2 cellular contexts compared by ENCODE assay signal in the genomic region with DNA sequence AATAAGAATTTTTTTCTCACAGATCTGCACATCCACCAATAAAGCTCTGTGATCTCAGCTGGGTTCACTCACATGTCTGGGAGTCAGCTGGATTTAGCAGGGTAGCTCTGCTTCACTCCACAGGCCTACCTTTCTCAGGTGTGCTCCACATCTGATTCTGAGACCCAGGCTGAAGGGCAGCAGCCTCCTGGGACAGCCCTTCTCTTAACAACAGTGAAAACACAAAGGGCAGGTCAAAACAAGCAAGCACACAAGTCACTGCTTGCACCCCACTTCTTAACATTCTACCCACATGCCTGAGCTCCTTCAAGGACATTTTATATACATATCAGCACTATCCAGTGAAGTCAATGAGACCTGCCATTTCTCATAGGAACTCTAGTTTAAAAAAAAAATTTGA.
TF ChIP-seq lines count a peak whose summit lies in the region.

No MANE protein-coding gene starts in this region.

TF ChIP-seq in K562, 482 proteins besides CTCF, POLR2A, EP300 and RAD21 (continued from another document):
- TF ChIP-seq, protein P1, sequence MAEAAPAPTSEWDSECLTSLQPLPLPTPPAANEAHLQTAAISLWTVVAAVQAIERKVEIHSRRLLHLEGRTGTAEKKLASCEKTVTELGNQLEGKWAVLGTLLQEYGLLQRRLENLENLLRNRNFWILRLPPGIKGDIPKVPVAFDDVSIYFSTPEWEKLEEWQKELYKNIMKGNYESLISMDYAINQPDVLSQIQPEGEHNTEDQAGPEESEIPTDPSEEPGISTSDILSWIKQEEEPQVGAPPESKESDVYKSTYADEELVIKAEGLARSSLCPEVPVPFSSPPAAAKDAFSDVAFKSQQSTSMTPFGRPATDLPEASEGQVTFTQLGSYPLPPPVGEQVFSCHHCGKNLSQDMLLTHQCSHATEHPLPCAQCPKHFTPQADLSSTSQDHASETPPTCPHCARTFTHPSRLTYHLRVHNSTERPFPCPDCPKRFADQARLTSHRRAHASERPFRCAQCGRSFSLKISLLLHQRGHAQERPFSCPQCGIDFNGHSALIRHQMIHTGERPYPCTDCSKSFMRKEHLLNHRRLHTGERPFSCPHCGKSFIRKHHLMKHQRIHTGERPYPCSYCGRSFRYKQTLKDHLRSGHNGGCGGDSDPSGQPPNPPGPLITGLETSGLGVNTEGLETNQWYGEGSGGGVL (CRISPR knock-in tag; IDR thresholded peaks at IDR 0.05), result no peak
- TF ChIP-seq, protein P2, sequence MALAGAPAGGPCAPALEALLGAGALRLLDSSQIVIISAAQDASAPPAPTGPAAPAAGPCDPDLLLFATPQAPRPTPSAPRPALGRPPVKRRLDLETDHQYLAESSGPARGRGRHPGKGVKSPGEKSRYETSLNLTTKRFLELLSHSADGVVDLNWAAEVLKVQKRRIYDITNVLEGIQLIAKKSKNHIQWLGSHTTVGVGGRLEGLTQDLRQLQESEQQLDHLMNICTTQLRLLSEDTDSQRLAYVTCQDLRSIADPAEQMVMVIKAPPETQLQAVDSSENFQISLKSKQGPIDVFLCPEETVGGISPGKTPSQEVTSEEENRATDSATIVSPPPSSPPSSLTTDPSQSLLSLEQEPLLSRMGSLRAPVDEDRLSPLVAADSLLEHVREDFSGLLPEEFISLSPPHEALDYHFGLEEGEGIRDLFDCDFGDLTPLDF (CRISPR knock-in tag; IDR thresholded peaks at IDR 0.05), result no peak
- TF ChIP-seq ZBTB1 (CRISPR knock-in tag; IDR thresholded peaks at IDR 0.05; ENCODE audit: borderline replicate concordance, low read depth) (no peak), TEAD1 (CRISPR knock-in tag; IDR thresholded peaks at IDR 0.05) (no peak)

TF ChIP-seq in HepG2, 621 proteins besides CTCF, POLR2A, EP300 and RAD21 (continued from another document):
- TF ChIP-seq, protein P3, sequence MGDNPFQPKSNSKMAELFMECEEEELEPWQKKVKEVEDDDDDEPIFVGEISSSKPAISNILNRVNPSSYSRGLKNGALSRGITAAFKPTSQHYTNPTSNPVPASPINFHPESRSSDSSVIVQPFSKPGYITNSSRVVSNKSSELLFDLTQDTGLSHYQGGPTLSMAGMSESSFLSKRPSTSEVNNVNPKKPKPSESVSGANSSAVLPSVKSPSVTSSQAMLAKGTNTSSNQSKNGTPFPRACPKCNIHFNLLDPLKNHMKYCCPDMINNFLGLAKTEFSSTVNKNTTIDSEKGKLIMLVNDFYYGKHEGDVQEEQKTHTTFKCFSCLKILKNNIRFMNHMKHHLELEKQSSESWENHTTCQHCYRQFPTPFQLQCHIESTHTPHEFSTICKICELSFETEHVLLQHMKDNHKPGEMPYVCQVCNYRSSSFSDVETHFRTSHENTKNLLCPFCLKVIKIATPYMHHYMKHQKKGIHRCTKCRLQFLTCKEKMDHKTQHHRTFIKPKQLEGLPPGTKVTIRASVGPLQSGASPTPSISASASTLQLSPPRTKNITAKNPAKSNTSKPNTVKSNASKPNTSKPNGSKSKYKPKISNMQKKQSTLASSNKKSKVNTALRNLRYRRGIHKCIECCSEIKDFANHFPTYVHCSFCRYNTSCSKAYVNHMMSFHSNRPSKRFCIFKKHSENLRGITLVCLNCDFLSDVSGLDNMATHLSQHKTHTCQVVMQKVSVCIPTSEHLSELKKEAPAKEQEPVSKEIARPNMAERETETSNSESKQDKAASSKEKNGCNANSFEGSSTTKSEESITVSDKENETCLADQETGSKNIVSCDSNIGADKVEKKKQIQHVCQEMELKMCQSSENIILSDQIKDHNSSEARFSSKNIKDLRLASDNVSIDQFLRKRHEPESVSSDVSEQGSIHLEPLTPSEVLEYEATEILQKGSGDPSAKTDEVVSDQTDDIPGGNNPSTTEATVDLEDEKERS (CRISPR knock-in tag; IDR thresholded peaks at IDR 0.05), result no peak
- TF ChIP-seq THAP11 (CRISPR knock-in tag; IDR thresholded peaks at IDR 0.05) (no peak), ETV5 (CRISPR knock-in tag; IDR thresholded peaks at IDR 0.05; ENCODE audit: borderline replicate concordance) (no peak)
- TF ChIP-seq, protein P4, sequence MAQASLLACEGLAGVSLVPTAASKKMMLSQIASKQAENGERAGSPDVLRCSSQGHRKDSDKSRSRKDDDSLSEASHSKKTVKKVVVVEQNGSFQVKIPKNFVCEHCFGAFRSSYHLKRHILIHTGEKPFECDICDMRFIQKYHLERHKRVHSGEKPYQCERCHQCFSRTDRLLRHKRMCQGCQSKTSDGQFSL (CRISPR knock-in tag; IDR thresholded peaks at IDR 0.05), result no peak
- TF ChIP-seq, protein P5, sequence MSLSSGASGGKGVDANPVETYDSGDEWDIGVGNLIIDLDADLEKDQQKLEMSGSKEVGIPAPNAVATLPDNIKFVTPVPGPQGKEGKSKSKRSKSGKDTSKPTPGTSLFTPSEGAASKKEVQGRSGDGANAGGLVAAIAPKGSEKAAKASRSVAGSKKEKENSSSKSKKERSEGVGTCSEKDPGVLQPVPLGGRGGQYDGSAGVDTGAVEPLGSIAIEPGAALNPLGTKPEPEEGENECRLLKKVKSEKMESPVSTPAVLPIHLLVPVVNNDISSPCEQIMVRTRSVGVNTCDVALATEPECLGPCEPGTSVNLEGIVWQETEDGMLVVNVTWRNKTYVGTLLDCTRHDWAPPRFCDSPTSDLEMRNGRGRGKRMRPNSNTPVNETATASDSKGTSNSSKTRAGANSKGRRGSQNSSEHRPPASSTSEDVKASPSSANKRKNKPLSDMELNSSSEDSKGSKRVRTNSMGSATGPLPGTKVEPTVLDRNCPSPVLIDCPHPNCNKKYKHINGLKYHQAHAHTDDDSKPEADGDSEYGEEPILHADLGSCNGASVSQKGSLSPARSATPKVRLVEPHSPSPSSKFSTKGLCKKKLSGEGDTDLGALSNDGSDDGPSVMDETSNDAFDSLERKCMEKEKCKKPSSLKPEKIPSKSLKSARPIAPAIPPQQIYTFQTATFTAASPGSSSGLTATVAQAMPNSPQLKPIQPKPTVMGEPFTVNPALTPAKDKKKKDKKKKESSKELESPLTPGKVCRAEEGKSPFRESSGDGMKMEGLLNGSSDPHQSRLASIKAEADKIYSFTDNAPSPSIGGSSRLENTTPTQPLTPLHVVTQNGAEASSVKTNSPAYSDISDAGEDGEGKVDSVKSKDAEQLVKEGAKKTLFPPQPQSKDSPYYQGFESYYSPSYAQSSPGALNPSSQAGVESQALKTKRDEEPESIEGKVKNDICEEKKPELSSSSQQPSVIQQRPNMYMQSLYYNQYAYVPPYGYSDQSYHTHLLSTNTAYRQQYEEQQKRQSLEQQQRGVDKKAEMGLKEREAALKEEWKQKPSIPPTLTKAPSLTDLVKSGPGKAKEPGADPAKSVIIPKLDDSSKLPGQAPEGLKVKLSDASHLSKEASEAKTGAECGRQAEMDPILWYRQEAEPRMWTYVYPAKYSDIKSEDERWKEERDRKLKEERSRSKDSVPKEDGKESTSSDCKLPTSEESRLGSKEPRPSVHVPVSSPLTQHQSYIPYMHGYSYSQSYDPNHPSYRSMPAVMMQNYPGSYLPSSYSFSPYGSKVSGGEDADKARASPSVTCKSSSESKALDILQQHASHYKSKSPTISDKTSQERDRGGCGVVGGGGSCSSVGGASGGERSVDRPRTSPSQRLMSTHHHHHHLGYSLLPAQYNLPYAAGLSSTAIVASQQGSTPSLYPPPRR (CRISPR knock-in tag; IDR thresholded peaks at IDR 0.05; ENCODE audit: borderline replicate concordance), result no peak
